ENCODE assay signal across 20 cellular contexts in the genomic region with DNA sequence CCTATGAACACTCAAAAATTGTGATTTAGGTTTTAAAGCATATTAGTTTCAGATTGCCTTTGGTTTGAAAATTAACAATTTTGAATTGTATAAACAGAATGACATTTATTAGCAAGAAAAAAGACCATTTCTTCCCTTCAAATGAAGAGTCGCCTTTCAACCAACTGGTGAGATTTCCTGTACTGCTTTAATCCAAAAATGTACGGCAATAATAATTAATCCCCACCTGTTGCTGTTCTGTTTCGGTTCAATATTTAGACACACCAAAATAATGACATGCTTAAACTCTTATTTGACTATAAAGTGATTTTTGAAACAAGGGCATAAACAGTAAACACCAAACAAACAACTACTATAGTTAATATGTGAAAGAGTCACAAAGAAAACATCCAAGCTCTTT. TPM values are rescaled to one million over a fixed set of nuclear protein-coding genes. Genes with fewer than 3 reads are reported as not detected.
DNase-seq lines count a peak whose midpoint lies in the region; ATAC-seq, FAIRE-seq and TF ChIP-seq lines count a peak whose summit lies in the region.
"Had no signal": no experiment of that assay in that cellular context is flagged by ENCODE, and none has a peak within 500 bp of the region (broad histone marks: within the 10 kb centered on the region; RNA-seq: fewer than 3 reads in every experiment).

No MANE protein-coding gene starts in this region.

- in situ Hi-C loops in G401 (cut with HindIII; ENCODE audit: low sequenced_read_pairs) = no loop called here

- DNase-seq in A549 (ENCODE audit: low read depth in 1 of 2, low spot score in 1 of 2) (no peak), chondrocyte (ENCODE audit: low spot score) (no peak), G401 (ENCODE audit: low spot score) (no peak), islet precursor cell (no peak)
- DNase-seq: activated CD4-positive, alpha-beta T cell treated with anti-CD3 and anti-CD28 coated beads for 4 hours; activated CD8-positive, alpha-beta memory T cell treated with anti-CD3 and anti-CD28 coated beads, Interleukin-2, amount 10 ng/mL, durations not matched to agents 7 days and 5 days; activated naive CD8-positive, alpha-beta T cell treated with anti-CD3 and anti-CD28 coated beads, Interleukin-2, amount 10 ng/mL, durations not matched to agents 7 days and 5 days; CD4-positive, CD25-positive, alpha-beta regulatory T cell; esophagus squamous epithelium; head of caudate nucleus; naive B cell; NCI-H1105 had no signal

- H3K4me3 ChIP-seq in A549 (no peak overlapping the region), HUES6 (ENCODE audit: low read depth, low read length) (no peak overlapping the region), mesodermal cell (ENCODE audit: extremely low read depth, insufficient read depth, low read length, poor library complexity, severe bottlenecking) (no peak overlapping the region)
- H3K4me3 ChIP-seq: breast epithelium, esophagus squamous epithelium had no signal

- H3K27ac ChIP-seq in A549 (peak overlapping the region; percentile 56 to 67; a peak in 5 of 6 replicates), HUES6 (ENCODE audit: low read depth, low read length) (peak overlapping the region; percentile 90), mesodermal cell (ENCODE audit: low read depth, low read length, severe bottlenecking) (peak overlapping the region; percentile 78)
- H3K27ac ChIP-seq: RWPE1 had no signal

- FAIRE-seq in A549 (lab: Jason Lieb, UNC) = no peak
- FAIRE-seq: urothelium cell line had no signal

- H3K4me3 Mint-ChIP-seq in chondrocyte (ENCODE audit: unreplicated experiment) = no peak overlapping the region
- H3K4me3 Mint-ChIP-seq: activated CD8-positive, alpha-beta memory T cell treated with anti-CD3 and anti-CD28 coated beads, Interleukin-2, amount 10 ng/mL, durations not matched to agents 7 days and 5 days; activated naive CD8-positive, alpha-beta T cell treated with anti-CD3 and anti-CD28 coated beads, Interleukin-2, amount 10 ng/mL, durations not matched to agents 7 days and 5 days; activated T-helper 17 cell treated with anti-CD3 and anti-CD28 coated beads, Interleukin-2, amount 50 U/mL, for 72 hours; CD4-positive, CD25-positive, alpha-beta regulatory T cell; naive B cell had no signal

- CTCF ChIA-PET in A549 (lab: Yijun Ruan, JAX) = no interaction called here

- peaks cover 6% of the 10 kb centered on the region for H3K9me3 Mint-ChIP-seq in chondrocyte (ENCODE audit: low read depth)
- H3K9me3 Mint-ChIP-seq: activated naive CD8-positive, alpha-beta T cell treated with anti-CD3 and anti-CD28 coated beads, Interleukin-2, amount 10 ng/mL, durations not matched to agents 7 days and 5 days; activated T-helper 17 cell treated with anti-CD3 and anti-CD28 coated beads, Interleukin-2, amount 50 U/mL, for 72 hours; CD4-positive, CD25-positive, alpha-beta regulatory T cell had no signal

- 88% methylated on average over 3 of the region's 3 CpGs for WGBS in A549 (ENCODE audit: missing lambda C conversion rate)
- 63 to 79% methylated on average over 1 to 2 of the region's 3 CpGs for WGBS in mesodermal cell (ENCODE audit: insufficient coverage in 2 of 2), 2 experiments

- H3K36me3 ChIP-seq in HUES6 (ENCODE audit: control insufficient read depth, insufficient read depth, low read length) = no peaks in the 10 kb centered on the region
- H3K36me3 ChIP-seq in mesodermal cell (ENCODE audit: control insufficient read depth, insufficient read depth, low read length) = no peaks in the 10 kb centered on the region
- H3K36me3 ChIP-seq: breast epithelium, esophagus squamous epithelium had no signal

- no peaks in the 10 kb centered on the region for H3K9me3 ChIP-seq in A549
- no peaks in the 10 kb centered on the region for H3K9me3 ChIP-seq in HUES6 (ENCODE audit: control insufficient read depth, insufficient read depth, low read depth, low read length)
- H3K9me3 ChIP-seq in mesodermal cell (ENCODE audit: control insufficient read depth, low read length) = no peaks in the 10 kb centered on the region
- H3K9me3 ChIP-seq: breast epithelium, esophagus squamous epithelium had no signal

- ATAC-seq in A549 (no peak), HG02759 (IDR thresholded peaks at IDR 0.05; ENCODE audit: unreplicated experiment) (no peak), HG02981 (IDR thresholded peaks at IDR 0.05; ENCODE audit: unreplicated experiment) (no peak)
- ATAC-seq: activated CD8-positive, alpha-beta memory T cell treated with anti-CD3 and anti-CD28 coated beads, Interleukin-2, amount 10 ng/mL, durations not matched to agents 7 days and 5 days; activated T-helper 17 cell treated with anti-CD3 and anti-CD28 coated beads, Interleukin-2, amount 50 U/mL, for 72 hours had no signal

- no peaks in the 10 kb centered on the region for H3K27me3 Mint-ChIP-seq in chondrocyte (ENCODE audit: low read depth)
- H3K27me3 Mint-ChIP-seq: CD4-positive, CD25-positive, alpha-beta regulatory T cell had no signal

- no peak for TF ChIP-seq RAD21 in A549 (conservative IDR thresholded peaks at IDR 0.05 in 1 of 2, IDR thresholded peaks at IDR 0.05 in 1 of 2)

- H3K4me2 ChIP-seq in A549 = peak overlapping the region; percentile 75

- H3K4me1 ChIP-seq in A549 (peaks cover 24% of the 10 kb centered on the region), HUES6 (ENCODE audit: control insufficient read depth, insufficient read depth, low read length) (peaks cover 45% of the 10 kb centered on the region), mesodermal cell (ENCODE audit: control insufficient read depth, insufficient read depth, low read length, poor library complexity, severe bottlenecking) (peaks cover 20% of the 10 kb centered on the region)
- H3K4me1 ChIP-seq: breast epithelium had no signal

- TF ChIP-seq CTCF in A549 (IDR thresholded peaks at IDR 0.05) (no peak), chondrocyte (IDR thresholded peaks at IDR 0.05) (no peak)

- no peak overlapping the region for H3K9ac ChIP-seq in HUES6 (ENCODE audit: low read length)

- no peak for TF ChIP-seq EP300 in A549 (IDR thresholded peaks at IDR 0.05)

- no peaks in the 10 kb centered on the region for H3K27me3 ChIP-seq in HUES6 (ENCODE audit: control insufficient read depth, insufficient read depth, low read length)
- H3K27me3 ChIP-seq: breast epithelium, esophagus squamous epithelium had no signal

- TF ChIP-seq POLR2A in A549 (IDR thresholded peaks at IDR 0.05; ENCODE audit: low read length) = no peak

- peak overlapping the region; percentile 86 for H3K27ac Mint-ChIP-seq in chondrocyte (ENCODE audit: unreplicated experiment)
- H3K27ac Mint-ChIP-seq: activated CD8-positive, alpha-beta memory T cell treated with anti-CD3 and anti-CD28 coated beads, Interleukin-2, amount 10 ng/mL, durations not matched to agents 7 days and 5 days; activated naive CD8-positive, alpha-beta T cell treated with anti-CD3 and anti-CD28 coated beads, Interleukin-2, amount 10 ng/mL, durations not matched to agents 7 days and 5 days; naive B cell had no signal

- H3K36me3 Mint-ChIP-seq in chondrocyte (ENCODE audit: low read depth) = no peaks in the 10 kb centered on the region
- H3K36me3 Mint-ChIP-seq: activated CD8-positive, alpha-beta memory T cell treated with anti-CD3 and anti-CD28 coated beads, Interleukin-2, amount 10 ng/mL, durations not matched to agents 7 days and 5 days; activated naive CD8-positive, alpha-beta T cell treated with anti-CD3 and anti-CD28 coated beads, Interleukin-2, amount 10 ng/mL, durations not matched to agents 7 days and 5 days; CD4-positive, CD25-positive, alpha-beta regulatory T cell had no signal

- POLR2A ChIA-PET in A549 (lab: Yijun Ruan, JAX) = no interaction called here

- H3K4me1 Mint-ChIP-seq in chondrocyte (ENCODE audit: low read depth) = peaks cover 63% of the 10 kb centered on the region
- H3K4me1 Mint-ChIP-seq: activated T-helper 17 cell treated with anti-CD3 and anti-CD28 coated beads, Interleukin-2, amount 50 U/mL, for 72 hours; naive B cell had no signal

TF ChIP-seq in A549, 52 proteins besides CTCF, POLR2A, EP300 and RAD21 (continues in another document):
- TF ChIP-seq, protein P1, sequence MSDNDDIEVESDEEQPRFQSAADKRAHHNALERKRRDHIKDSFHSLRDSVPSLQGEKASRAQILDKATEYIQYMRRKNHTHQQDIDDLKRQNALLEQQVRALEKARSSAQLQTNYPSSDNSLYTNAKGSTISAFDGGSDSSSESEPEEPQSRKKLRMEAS (IDR thresholded peaks at IDR 0.05) = no peak
- no peak for TF ChIP-seq FOSB (CRISPR knock-in tag; IDR thresholded peaks at IDR 0.05)
- TF ChIP-seq, protein P2, sequence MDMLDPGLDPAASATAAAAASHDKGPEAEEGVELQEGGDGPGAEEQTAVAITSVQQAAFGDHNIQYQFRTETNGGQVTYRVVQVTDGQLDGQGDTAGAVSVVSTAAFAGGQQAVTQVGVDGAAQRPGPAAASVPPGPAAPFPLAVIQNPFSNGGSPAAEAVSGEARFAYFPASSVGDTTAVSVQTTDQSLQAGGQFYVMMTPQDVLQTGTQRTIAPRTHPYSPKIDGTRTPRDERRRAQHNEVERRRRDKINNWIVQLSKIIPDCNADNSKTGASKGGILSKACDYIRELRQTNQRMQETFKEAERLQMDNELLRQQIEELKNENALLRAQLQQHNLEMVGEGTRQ (IDR thresholded peaks at IDR 0.05) = no peak
- TF ChIP-seq RNF2 (IDR thresholded peaks at IDR 0.05; ENCODE audit: borderline replicate concordance, low read depth) = no peak
- no peak for TF ChIP-seq CHD2 (IDR thresholded peaks at IDR 0.05; ENCODE audit: low read length, partially characterized antibody)
- TF ChIP-seq PHF8 (IDR thresholded peaks at IDR 0.05; ENCODE audit: borderline replicate concordance, low read depth) = no peak
- no peak for TF ChIP-seq CHD4 (IDR thresholded peaks at IDR 0.05; ENCODE audit: borderline replicate concordance)

RNA-seq across cellular contexts. Expression of a gene that starts 39.6 kb away (rescaled TPM):
- polyA plus RNA-seq in A549 (2011; rRNA removed) = 46.6 and 49.4 TPM in 2 replicates
- polyA plus RNA-seq in A549 (2012; cell fraction: cytosol; rRNA removed) = 17.0 and 19.1 TPM in 2 replicates
- 7.8 and 10.7 TPM in 2 replicates for polyA plus RNA-seq in A549 (2012; cell fraction: nucleus; rRNA removed)
- polyA plus RNA-seq in A549 (2017; fragmentation: RNase III; extraction: RNeasy Plus Mini Kit Qiagen cat#74134 plus additional on column Dnase treatment) = 19.3 to 21.3 TPM (median 20.9 TPM) in 3 replicates
- 16.3 and 22.0 TPM in 2 replicates for polyA minus RNA-seq in A549 (2011; rRNA and poly(A)+ RNA removed)
- 18.4 to 66.1 TPM (median 23.1 TPM) in 3 replicates for total RNA-seq in chondrocyte
- polyA plus RNA-seq in mesodermal cell (2013, experiment 1 of 2) = 27.7 TPM
- polyA plus RNA-seq in mesodermal cell (2013, experiment 2 of 2) = 27.1 TPM
- 0.34 TPM in 1 of 2 replicates, not detected in the other for total RNA-seq in G401 (2014; rRNA removed; shearing (Covaris generic))

Comparison
In these comparisons a context has a peak if more than half of its experiments do, and no peak if none do; other contexts are left out.
1. RNA of a gene that starts 39.6 kb away (total RNA-seq): 18.4 to 66.1 TPM in chondrocyte; 0.34 TPM in G401; every median in the first group is over 10 times any median in the second.
2. Peak in every context shown above with its lines, with median percentiles within 50 percentile points of each other: H3K27ac ChIP-seq.